ENCODE assay signal across 18 cellular contexts in the genomic region with DNA sequence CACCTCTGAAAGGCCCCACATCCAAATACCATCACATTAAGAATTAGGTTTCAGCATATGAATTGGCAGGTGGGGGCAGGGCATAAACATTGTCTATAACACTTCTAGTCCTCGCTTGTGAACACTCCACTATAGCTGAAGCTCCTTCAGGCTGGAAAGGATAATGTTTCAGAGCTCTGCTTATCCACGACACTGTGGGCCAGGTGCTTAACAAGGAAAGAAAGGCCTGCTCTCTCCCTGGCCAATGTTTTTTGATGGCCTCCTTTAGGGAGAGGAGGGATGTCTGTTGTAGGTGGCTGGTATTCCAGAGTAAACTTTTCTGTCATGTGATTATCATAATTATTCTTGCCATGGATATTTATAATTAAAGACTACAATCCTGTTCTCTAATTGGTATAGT.
"Had no signal": no experiment of that assay in that cellular context is flagged by ENCODE, and none has a peak within 500 bp of the region (broad histone marks: within the 10 kb centered on the region; RNA-seq: fewer than 3 reads in every experiment).

No MANE protein-coding gene starts in this region.

- H3K4me1 Mint-ChIP-seq: naive thymus-derived CD4-positive, alpha-beta T cell; stimulated activated naive CD8-positive, alpha-beta T cell treated with anti-CD3 and anti-CD28 coated beads, Interleukin-15, amount 100 ng/mL, for 72 hours had no signal

- H3K9me3 ChIP-seq: ovary, right atrium auricular region, sigmoid colon, testis, transverse colon had no signal

- H3K27ac Mint-ChIP-seq: naive thymus-derived CD4-positive, alpha-beta T cell; stimulated activated naive B cell treated with anti-CD40 and anti-IgM and Interleukin-4, amounts not matched to agents 10 μg/mL and 1 μg/mL and 100 μg/mL, for 72 hours; stimulated activated naive CD8-positive, alpha-beta T cell treated with anti-CD3 and anti-CD28 coated beads, Interleukin-15, amount 100 ng/mL, for 72 hours had no signal

- H3K9me3 Mint-ChIP-seq: stimulated activated naive B cell treated with anti-CD40 and anti-IgM and Interleukin-4, amounts not matched to agents 10 μg/mL and 1 μg/mL and 100 μg/mL, for 72 hours had no signal

- H3K36me3 Mint-ChIP-seq: naive thymus-derived CD4-positive, alpha-beta T cell; stimulated activated naive B cell treated with anti-CD40 and anti-IgM and Interleukin-4, amounts not matched to agents 10 μg/mL and 1 μg/mL and 100 μg/mL, for 72 hours had no signal

- H3K27ac ChIP-seq: heart right ventricle, ovary, right atrium auricular region, sigmoid colon, skin epidermis, testis, transverse colon had no signal

- H3K4me1 ChIP-seq: heart right ventricle, right atrium auricular region, sigmoid colon, testis, transverse colon had no signal

- H3K27me3 ChIP-seq: ovary, right atrium auricular region, sigmoid colon, testis, transverse colon had no signal

- H3K4me3 ChIP-seq: heart right ventricle, ovary, right atrium auricular region, sigmoid colon, skin epidermis, testis, transverse colon had no signal

- ATAC-seq: esophagus mucosa; heart right ventricle; left lobe of liver; naive thymus-derived CD4-positive, alpha-beta T cell; stimulated activated naive B cell treated with anti-CD40 and anti-IgM and Interleukin-4, amounts not matched to agents 10 μg/mL and 1 μg/mL and 100 μg/mL, for 72 hours; stimulated activated naive CD8-positive, alpha-beta T cell treated with anti-CD3 and anti-CD28 coated beads, Interleukin-15, amount 100 ng/mL, for 72 hours had no signal

- DNase-seq: effector memory CD4-positive, alpha-beta T cell; heart right ventricle; hypothalamus; kidney glomerular epithelial cell; mammary epithelial cell; naive thymus-derived CD4-positive, alpha-beta T cell; ovary; sigmoid colon; stimulated activated CD4-positive, alpha-beta T cell treated with anti-CD3 and anti-CD28 coated beads, Interleukin-2, amount 100 ng/mL, for 24 hours; stimulated activated CD4-positive, alpha-beta T cell treated with anti-CD3 and anti-CD28 coated beads, Interleukin-4, amount 100 ng/mL, for 4 hours; stimulated activated naive B cell treated with anti-CD40 and anti-IgM and Interleukin-4, amounts not matched to agents 10 μg/mL and 1 μg/mL and 100 μg/mL, for 72 hours; stimulated activated naive CD8-positive, alpha-beta T cell treated with anti-CD3 and anti-CD28 coated beads, Interleukin-15, amount 100 ng/mL, for 72 hours; testis; transverse colon had no signal

- H3K4me3 Mint-ChIP-seq: naive thymus-derived CD4-positive, alpha-beta T cell; stimulated activated naive B cell treated with anti-CD40 and anti-IgM and Interleukin-4, amounts not matched to agents 10 μg/mL and 1 μg/mL and 100 μg/mL, for 72 hours; stimulated activated naive CD8-positive, alpha-beta T cell treated with anti-CD3 and anti-CD28 coated beads, Interleukin-15, amount 100 ng/mL, for 72 hours had no signal

- H3K36me3 ChIP-seq: heart right ventricle, ovary, right atrium auricular region, sigmoid colon, transverse colon had no signal
